ENCODE assay signal across 10 cellular contexts in the genomic region with DNA sequence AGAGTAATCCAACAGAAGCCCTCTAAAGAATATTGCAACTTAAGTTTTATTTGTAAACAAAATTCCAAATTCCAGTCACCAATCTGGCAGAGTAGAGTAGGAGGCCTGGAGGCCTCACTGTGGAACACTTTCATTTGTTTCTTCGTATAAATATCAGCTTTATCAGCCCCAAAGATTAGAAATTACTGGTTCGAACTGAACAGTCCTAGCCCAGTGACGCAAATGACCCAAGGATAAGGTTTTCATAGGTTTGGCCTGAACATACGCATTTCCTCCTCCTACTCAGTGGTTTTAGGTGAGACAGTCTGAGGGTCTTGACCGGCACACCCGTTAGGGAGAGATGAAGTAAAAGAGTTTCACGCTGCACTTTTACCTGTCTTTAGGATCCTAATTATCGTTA. TPM values are rescaled to one million over a fixed set of nuclear protein-coding genes. Genes with fewer than 3 reads are reported as not detected.
DNase-seq lines count a peak whose midpoint lies in the region; ATAC-seq and TF ChIP-seq lines count a peak whose summit lies in the region.
"Had no signal": no experiment of that assay in that cellular context is flagged by ENCODE, and none has a peak within 500 bp of the region (broad histone marks: within the 10 kb centered on the region; RNA-seq: fewer than 3 reads in every experiment).

No MANE protein-coding gene starts in this region.

- POLR2A ChIA-PET in AG04449 (lab: Yijun Ruan, JAX) = no interaction called here
- POLR2A ChIA-PET in naive thymus-derived CD4-positive, alpha-beta T cell (lab: Charles Lee) = no interaction called here

- H3K9me3 ChIP-seq in naive thymus-derived CD4-positive, alpha-beta T cell (ENCODE audit: control insufficient read depth in 2 of 3, low read length in 3 of 3) = no peaks in the 10 kb centered on the region

- H3K4me3 Mint-ChIP-seq in IgD-negative memory B cell = peak overlapping the region; percentile 72 to 95 (median 87)
- H3K4me3 Mint-ChIP-seq in naive thymus-derived CD4-positive, alpha-beta T cell = peak overlapping the region; percentile 23 to 86 (median 68)

- no peaks in the 10 kb centered on the region for H3K27me3 Mint-ChIP-seq in IgD-negative memory B cell
- H3K27me3 Mint-ChIP-seq in naive thymus-derived CD4-positive, alpha-beta T cell = peaks cover 9 to 55% (median 14%) of the 10 kb centered on the region in 5 donors

- H3K27ac ChIP-seq in dorsolateral prefrontal cortex = peak overlapping the region in 41 of 59 donors; percentile 1 to 93 (median 84)
- H3K27ac ChIP-seq in naive thymus-derived CD4-positive, alpha-beta T cell (ENCODE audit: low read depth, low read length) = no peak overlapping the region

- intact Hi-C loops in dorsolateral prefrontal cortex (cut with DNase I) = loop anchor here (5.0 to 10.0 kb wide), 6 partner anchors 33 to 463 kb away; a partner anchor contains a TSS
- intact Hi-C loops in naive thymus-derived CD4-positive, alpha-beta T cell (cut with micrococcal nuclease) = loop anchor here in 1 of 2 donors (10.0 kb wide), 1 partner anchor 281 kb away; a partner anchor contains a TSS

- TF ChIP-seq CTCF in AG04449 (IDR thresholded peaks at IDR 0.05; ENCODE audit: insufficient read depth, low read length, missing control alignments) (no peak), dorsolateral prefrontal cortex (IDR thresholded peaks at IDR 0.05 in 54 of 56, conservative IDR thresholded peaks at IDR 0.05 in 2 of 56; ENCODE audit: low read depth in 1 of 56, partially characterized antibody in 56 of 56) (no peak)

- H3K4me1 ChIP-seq in naive thymus-derived CD4-positive, alpha-beta T cell (ENCODE audit: control insufficient read depth in 2 of 2, insufficient read depth in 2 of 2, low read length in 2 of 2) = no peaks in the 10 kb centered on the region

- H3K27ac Mint-ChIP-seq in IgD-negative memory B cell = peak overlapping the region; percentile 52 to 76 (median 64)
- H3K27ac Mint-ChIP-seq in naive thymus-derived CD4-positive, alpha-beta T cell = peak overlapping the region in 2 of 9 donors; percentile 32 to 71

- no peak for DNase-seq in AG04449 (ENCODE audit: low read depth, low spot score)
- peak in 1 of 10 donors; percentile 5 for DNase-seq in dorsolateral prefrontal cortex
- no peak for DNase-seq in naive thymus-derived CD4-positive, alpha-beta T cell
- DNase-seq in SW 1271 (lab: John Stamatoyannopoulos, UW) = no peak
- no peak for DNase-seq in activated CD4-positive, CD25-positive, alpha-beta regulatory T cell treated with anti-CD3 and anti-CD28 coated beads, Interleukin-2, amount 50 U/mL, for 72 hours
- DNase-seq: aorta had no signal

- H3K4me3 ChIP-seq in AG04449 (ENCODE audit: low read depth, low read length) (peak overlapping the region; percentile 97), dorsolateral prefrontal cortex (peak overlapping the region; percentile 67 to 99 (median 92))
- H3K4me3 ChIP-seq in naive thymus-derived CD4-positive, alpha-beta T cell (ENCODE audit: low read length) = no peak overlapping the region

- H3K9me3 Mint-ChIP-seq in IgD-negative memory B cell = no peaks in the 10 kb centered on the region
- no peaks in the 10 kb centered on the region for H3K9me3 Mint-ChIP-seq in naive thymus-derived CD4-positive, alpha-beta T cell

- no peaks in the 10 kb centered on the region for H3K27me3 ChIP-seq in dorsolateral prefrontal cortex
- peaks cover 3 to 7% of the 10 kb centered on the region in 2 donors for H3K27me3 ChIP-seq in naive thymus-derived CD4-positive, alpha-beta T cell (ENCODE audit: control insufficient read depth in 2 of 2, insufficient read depth in 2 of 2, low read length in 2 of 2)

- no peak for ATAC-seq in naive thymus-derived CD4-positive, alpha-beta T cell
- ATAC-seq in GM21737 (IDR thresholded peaks at IDR 0.05; ENCODE audit: unreplicated experiment) (no peak), GM21786 (IDR thresholded peaks at IDR 0.05; ENCODE audit: unreplicated experiment) (no peak)

- CTCF ChIA-PET in AG04449 (lab: Yijun Ruan, JAX) = interaction anchor here (0.7 to 3.7 kb wide), 3 partner anchors 19 to 280 kb away, joined by 3 to 15 read pairs (median 3); no protein-coding TSS in a partner anchor
- CTCF ChIA-PET in naive thymus-derived CD4-positive, alpha-beta T cell (lab: Charles Lee) = no interaction called here

- no peaks in the 10 kb centered on the region for H3K36me3 ChIP-seq in naive thymus-derived CD4-positive, alpha-beta T cell (ENCODE audit: control insufficient read depth in 2 of 3, insufficient read depth in 3 of 3, low read length in 3 of 3)

- peaks cover 20 to 32% (median 21%) of the 10 kb centered on the region in 3 donors for H3K4me1 Mint-ChIP-seq in IgD-negative memory B cell
- peaks cover 0 to 13% (median 11%) of the 10 kb centered on the region in 7 donors for H3K4me1 Mint-ChIP-seq in naive thymus-derived CD4-positive, alpha-beta T cell

- H3K36me3 Mint-ChIP-seq in IgD-negative memory B cell = no peaks in the 10 kb centered on the region
- no peaks in the 10 kb centered on the region for H3K36me3 Mint-ChIP-seq in naive thymus-derived CD4-positive, alpha-beta T cell

RNA-seq across cellular contexts. Expression of a gene that starts 1.7 kb away (rescaled TPM):
- 1.2 TPM for polyA plus RNA-seq in IgD-negative memory B cell
- 100 to 1,000 TPM; 112 to 178 (median 140) TPM for total RNA-seq in dorsolateral prefrontal cortex
- 10 to 100 TPM in 1 of 5 experiments, 1 to 10 TPM in 3, under 1 TPM in 1; 0.87 to 16.0 (median 5.5) TPM for total RNA-seq in naive thymus-derived CD4-positive, alpha-beta T cell
- under 1 TPM; 0.34 to 0.43 TPM for polyA plus RNA-seq in naive thymus-derived CD4-positive, alpha-beta T cell

RNA-seq across cellular contexts. Expression of a gene that starts 28.3 kb away (rescaled TPM):
- not detected for polyA plus RNA-seq in IgD-negative memory B cell
- 1 to 10 TPM in 57 of 120 experiments, under 1 TPM in 20, not detected in 43; 0.58 to 5.7 (median 1.5) TPM for total RNA-seq in dorsolateral prefrontal cortex
- not detected for total RNA-seq in naive thymus-derived CD4-positive, alpha-beta T cell
- polyA plus RNA-seq in naive thymus-derived CD4-positive, alpha-beta T cell = not detected
- total RNA-seq: aorta, OCI-LY7 had no signal
- polyA plus RNA-seq: aorta had no signal

RNA-seq across cellular contexts. Expression of a gene that starts 38.8 kb away (rescaled TPM):
- not detected for polyA plus RNA-seq in IgD-negative memory B cell
- total RNA-seq in dorsolateral prefrontal cortex = under 1 TPM in 3 of 120 experiments, not detected in 117; 0.45 to 0.88 (median 0.49) TPM
- total RNA-seq in naive thymus-derived CD4-positive, alpha-beta T cell = not detected
- polyA plus RNA-seq in naive thymus-derived CD4-positive, alpha-beta T cell = not detected
- total RNA-seq: OCI-LY7 had no signal

Comparison
In these comparisons a context has a peak if more than half of its experiments do, and no peak if none do; other contexts are left out.
1. RNA of a gene that starts 1.7 kb away (total RNA-seq): 112 to 178 TPM in dorsolateral prefrontal cortex; 0.87 to 16.0 TPM in naive thymus-derived CD4-positive, alpha-beta T cell; every median in the first group is over 4 times any median in the second.